In genomic region chr17:45387739-45388138, GRCh38 we compare ENCODE assay signal across 30 cellular contexts.
"Had no signal": no experiment of that assay in that cellular context is flagged by ENCODE, and none has a peak within 500 bp of the region (broad histone marks: within the 10 kb centered on the region; RNA-seq: fewer than 3 reads in every experiment).

No MANE protein-coding gene starts in this region.

- H3K4me3 ChIP-seq: adrenal gland, breast epithelium, cardiac muscle cell, colonic mucosa, heart left ventricle had no signal

- H3K36me3 ChIP-seq: adrenal gland, breast epithelium, cardiac muscle cell, colonic mucosa, heart left ventricle had no signal

- H3K9me3 ChIP-seq: adrenal gland, breast epithelium, colonic mucosa, heart left ventricle had no signal

- H3K27ac ChIP-seq: adrenal gland, breast epithelium, cardiac muscle cell, colonic mucosa, heart left ventricle had no signal

- H3K27me3 ChIP-seq: adrenal gland, breast epithelium, cardiac muscle cell, colonic mucosa had no signal

- H3K9me3 Mint-ChIP-seq: activated CD4-positive, alpha-beta memory T cell treated with anti-CD3 and anti-CD28 coated beads for 36 hours; activated CD4-positive, alpha-beta T cell treated with anti-CD3 and anti-CD28 coated beads, Interleukin-2, amount 10 ng/mL, durations not matched to agents 24 days and 14 days; activated naive CD4-positive, alpha-beta T cell treated with anti-CD3 and anti-CD28 coated beads, Interleukin-2, amount 10 ng/mL, durations not matched to agents 7 days and 5 days; activated naive CD4-positive, alpha-beta T cell treated with anti-CD3 and anti-CD28 coated beads, Interleukin-2, amount 50 U/mL, for 72 hours; activated T-helper 2 cell treated with anti-CD3 and anti-CD28 coated beads, Interferon-gamma antibody, Interleukin-2, Interleukin-4, amounts not matched to agents 10 μg/mL and 5 μg/mL and 100 μg/mL, durations not matched to agents 14 hours and 24 hours and 36 hours; endodermal cell had no signal

- H3K4me3 Mint-ChIP-seq: activated CD4-positive, alpha-beta memory T cell treated with anti-CD3 and anti-CD28 coated beads for 36 hours; activated CD4-positive, alpha-beta T cell treated with anti-CD3 and anti-CD28 coated beads for 36 hours; activated CD4-positive, alpha-beta T cell treated with anti-CD3 and anti-CD28 coated beads, Interleukin-2, amount 10 ng/mL, durations not matched to agents 24 days and 14 days; activated CD8-positive, alpha-beta memory T cell treated with anti-CD3 and anti-CD28 coated beads, Interleukin-2, amount 10 ng/mL, durations not matched to agents 7 days and 5 days; activated CD8-positive, alpha-beta T cell treated with anti-CD3 and anti-CD28 coated beads, Interleukin-2, amount 10 ng/mL, durations not matched to agents 7 days and 5 days; activated naive CD4-positive, alpha-beta T cell treated with anti-CD3 and anti-CD28 coated beads, Interleukin-2, amount 10 ng/mL, durations not matched to agents 7 days and 5 days; brain; endodermal cell had no signal

- DNase-seq: activated CD4-positive, alpha-beta memory T cell treated with anti-CD3 and anti-CD28 coated beads for 36 hours; activated CD4-positive, alpha-beta T cell treated with anti-CD3 and anti-CD28 coated beads for 36 hours; activated CD4-positive, alpha-beta T cell treated with anti-CD3 and anti-CD28 coated beads, Interleukin-2, amount 10 ng/mL, durations not matched to agents 24 days and 14 days; activated CD4-positive, CD25-positive, alpha-beta regulatory T cell; activated CD4-positive, CD25-positive, alpha-beta regulatory T cell treated with anti-CD3 and anti-CD28 coated beads, Interleukin-2, amount 50 U/mL, for 72 hours; activated CD8-positive, alpha-beta memory T cell treated with anti-CD3 and anti-CD28 coated beads, Interleukin-2, amount 10 ng/mL, durations not matched to agents 7 days and 5 days; activated CD8-positive, alpha-beta memory T cell treated with anti-CD3 and anti-CD28 coated beads, Interleukin-2, amount 50 U/mL, for 4 hours; activated CD8-positive, alpha-beta T cell treated with anti-CD3 and anti-CD28 coated beads, Interleukin-2, amount 10 ng/mL, durations not matched to agents 7 days and 5 days; activated gamma-delta T cell; activated naive CD4-positive, alpha-beta T cell; activated naive CD4-positive, alpha-beta T cell treated with anti-CD3 and anti-CD28 coated beads, Interleukin-2, amount 10 ng/mL, durations not matched to agents 7 days and 5 days; activated T-cell treated with anti-CD3 and anti-CD28 coated beads, Interleukin-2, amount 50 U/mL, for 1 hour; adrenal gland; amygdala; aorta; central memory CD4-positive, alpha-beta T cell; cerebellar nuclear complex; colonic mucosa; effector memory CD4-positive, alpha-beta T cell; endodermal cell; foreskin fibroblast; heart left ventricle; T-helper 2 cell had no signal

- H3K4me1 ChIP-seq: adrenal gland, colonic mucosa had no signal

- H3K27ac Mint-ChIP-seq: activated CD4-positive, alpha-beta memory T cell treated with anti-CD3 and anti-CD28 coated beads for 36 hours; activated CD4-positive, alpha-beta T cell treated with anti-CD3 and anti-CD28 coated beads for 36 hours; activated CD8-positive, alpha-beta memory T cell treated with anti-CD3 and anti-CD28 coated beads, Interleukin-2, amount 10 ng/mL, durations not matched to agents 7 days and 5 days; activated CD8-positive, alpha-beta T cell treated with anti-CD3 and anti-CD28 coated beads, Interleukin-2, amount 10 ng/mL, durations not matched to agents 7 days and 5 days; activated naive CD4-positive, alpha-beta T cell treated with anti-CD3 and anti-CD28 coated beads, Interleukin-2, amount 10 ng/mL, durations not matched to agents 7 days and 5 days; activated T-helper 2 cell treated with anti-CD3 and anti-CD28 coated beads, Interferon-gamma antibody, Interleukin-2, Interleukin-4, amounts not matched to agents 10 μg/mL and 5 μg/mL and 100 μg/mL, durations not matched to agents 14 hours and 24 hours and 36 hours; endodermal cell had no signal

- H3K36me3 Mint-ChIP-seq: activated CD4-positive, alpha-beta memory T cell treated with anti-CD3 and anti-CD28 coated beads for 36 hours; activated CD8-positive, alpha-beta memory T cell treated with anti-CD3 and anti-CD28 coated beads, Interleukin-2, amount 10 ng/mL, durations not matched to agents 7 days and 5 days; activated naive CD4-positive, alpha-beta T cell treated with anti-CD3 and anti-CD28 coated beads, Interleukin-2, amount 10 ng/mL, durations not matched to agents 7 days and 5 days; activated naive CD4-positive, alpha-beta T cell treated with anti-CD3 and anti-CD28 coated beads, Interleukin-2, amount 50 U/mL, for 72 hours; brain had no signal

- FAIRE-seq: frontal cortex had no signal

- ATAC-seq: activated CD4-positive, alpha-beta T cell treated with anti-CD3 and anti-CD28 coated beads for 36 hours; activated CD8-positive, alpha-beta memory T cell treated with anti-CD3 and anti-CD28 coated beads, Interleukin-2, amount 10 ng/mL, durations not matched to agents 7 days and 5 days; activated CD8-positive, alpha-beta T cell treated with anti-CD3 and anti-CD28 coated beads, Interleukin-2, amount 10 ng/mL, durations not matched to agents 7 days and 5 days; activated naive CD4-positive, alpha-beta T cell treated with anti-CD3 and anti-CD28 coated beads, Interleukin-2, amount 50 U/mL, for 72 hours; esophagus mucosa; heart left ventricle had no signal
